ENCODE assay signal across 8 cellular contexts in genomic region chr14:32576088-32576795, GRCh38.
A peak's percentile ranks its signal among the peaks of the same experiment; 100 is the strongest.
DNase-seq lines count a peak whose midpoint lies in the region; ATAC-seq and TF ChIP-seq lines count a peak whose summit lies in the region.

No MANE protein-coding gene starts in this region.

- peak overlapping the region; percentile 80 for H2AFZ ChIP-seq in ACC112 (ENCODE audit: low read length, unreplicated experiment)

- H3K27me3 ChIP-seq in ACC112 (ENCODE audit: insufficient read depth, low read length), result peaks cover 9% of the 10 kb centered on the region
- no peaks in the 10 kb centered on the region for H3K27me3 ChIP-seq in muscle layer of colon (ENCODE audit: control insufficient read depth in 1 of 2, insufficient read depth in 2 of 2, low read length in 2 of 2)
- H3K27me3 ChIP-seq in thoracic aorta (replicated peaks; ENCODE audit: insufficient read depth), result no peaks in the 10 kb centered on the region

- H3K36me3 ChIP-seq in ACC112 (ENCODE audit: insufficient read depth, low read length), result no peaks in the 10 kb centered on the region
- H3K36me3 ChIP-seq in muscle layer of colon (ENCODE audit: insufficient read depth, low read length), result no peaks in the 10 kb centered on the region
- no peaks in the 10 kb centered on the region for H3K36me3 ChIP-seq in thoracic aorta

- H3K4me3 ChIP-seq in ACC112 (ENCODE audit: low read depth, low read length) (peak overlapping the region; percentile 52), muscle layer of colon (ENCODE audit: low read depth in 1 of 2, low read length in 2 of 2) (peak overlapping the region; percentile 25 to 43), thoracic aorta (peak overlapping the region; percentile 57)

- peaks cover 6% of the 10 kb centered on the region for H3K4me1 ChIP-seq in ACC112 (ENCODE audit: control insufficient read depth, insufficient read depth, low read length, unreplicated experiment)
- H3K4me1 ChIP-seq in muscle layer of colon (ENCODE audit: insufficient read depth, low read length), result peaks cover 21% of the 10 kb centered on the region
- H3K4me1 ChIP-seq in thoracic aorta (ENCODE audit: control insufficient read depth in 1 of 2, low read depth in 2 of 2), result peaks cover 5 to 29% of the 10 kb centered on the region in 2 donors

- DNase-seq in GM13976 (ENCODE audit: low spot score) (peak; percentile 26), NCI-H2196 (lab: John Stamatoyannopoulos, UW; ENCODE audit: unreplicated experiment) (peak; percentile 73), erythroblast (lab: John Stamatoyannopoulos, UW) (peak; percentile 38 to 69), thoracic aorta (ENCODE audit: low spot score) (no peak)
- DNase-seq in activated CD4-positive, alpha-beta T cell treated with anti-CD3 and anti-CD28 coated beads, Interleukin-2, amount 50 U/mL, for 1 hour, result peak; percentile 8

- in situ Hi-C loops in GM13976 (cut with MboI; ENCODE audit: low sequenced_read_pairs, unreplicated experiment), result loop anchor here (10.0 kb wide), 1 partner anchor 1219 kb away; no protein-coding TSS in a partner anchor

- H3K9ac ChIP-seq in muscle layer of colon (ENCODE audit: low read length), result no peak overlapping the region

- no peak for TF ChIP-seq POLR2A in erythroblast (IDR thresholded peaks at IDR 0.05; ENCODE audit: low read length)

- H3K79me2 ChIP-seq in ACC112 (ENCODE audit: control insufficient read depth, insufficient read depth, low read length, unreplicated experiment), result no peaks in the 10 kb centered on the region

- H3K27ac ChIP-seq in ACC112 (ENCODE audit: low read depth, low read length) (no peak overlapping the region), muscle layer of colon (ENCODE audit: low read depth, low read length) (no peak overlapping the region), thoracic aorta (no peak overlapping the region)

- H3K9me3 ChIP-seq in muscle layer of colon (ENCODE audit: low read length) (no peaks in the 10 kb centered on the region), thoracic aorta (no peaks in the 10 kb centered on the region)

- ATAC-seq in HG03066 (IDR thresholded peaks at IDR 0.05; ENCODE audit: low read depth, unreplicated experiment) (peak; percentile 48), thoracic aorta (ENCODE audit: insufficient number of reproducible peaks, low FRiP score, low read depth) (peak; percentile 64)

- TF ChIP-seq CTCF in GM13976 (IDR thresholded peaks at IDR 0.05; ENCODE audit: borderline replicate concordance, control extremely low read depth, extremely low read depth, insufficient read depth, missing control alignments), result peak; percentile 92
- TF ChIP-seq CTCF in thoracic aorta (IDR thresholded peaks at IDR 0.05), result peak; percentile 93
